Comparison of ENCODE assay signal across 8 cellular contexts in the genomic region with DNA sequence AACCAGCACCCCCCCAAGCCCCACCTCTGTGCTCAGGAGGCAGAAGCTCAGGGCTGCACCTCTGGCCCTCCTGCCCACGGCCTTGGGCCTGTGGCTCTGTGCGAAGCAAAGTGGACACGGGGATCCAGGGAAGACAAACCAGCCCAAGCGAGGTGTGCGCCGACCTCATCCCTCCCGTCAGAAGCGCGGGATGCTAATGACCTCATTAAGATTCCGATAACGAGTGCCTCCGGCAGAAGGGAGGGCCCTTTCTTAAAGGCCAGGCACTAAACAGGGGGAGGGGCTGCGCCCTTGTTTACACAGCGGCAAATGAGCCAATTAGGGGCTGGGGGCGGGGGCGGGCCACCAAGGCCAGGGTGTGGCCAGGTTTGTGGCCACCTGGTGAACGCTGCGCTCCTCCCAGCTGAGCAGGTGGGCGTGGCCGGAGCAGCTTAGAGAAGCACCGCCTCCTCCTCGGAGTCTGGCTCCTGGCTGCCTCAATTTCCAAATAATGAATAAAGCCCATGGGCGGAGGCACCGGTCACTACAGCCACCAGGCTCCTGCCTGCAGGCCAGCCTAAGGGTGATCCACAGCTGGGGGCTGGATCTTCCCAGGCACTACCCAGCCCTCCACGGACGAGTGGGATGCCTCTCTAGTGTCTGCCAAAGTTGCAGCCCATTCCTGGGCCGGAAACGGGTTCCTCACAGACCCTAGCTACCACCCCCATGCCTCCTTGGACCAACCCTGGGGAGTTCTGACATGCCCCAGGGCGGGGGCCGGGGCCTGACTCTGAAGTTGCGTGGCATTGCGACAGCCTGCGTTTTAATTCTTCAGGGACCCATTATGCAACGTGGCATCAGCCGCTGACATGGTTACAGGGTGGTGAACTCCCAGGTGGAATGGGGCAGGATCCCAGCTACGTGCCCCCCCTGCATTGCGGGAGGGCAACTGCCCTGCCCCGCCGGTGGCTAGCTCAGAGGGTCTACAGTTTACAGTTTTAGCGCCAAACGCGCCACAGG. TPM values are rescaled to one million over a fixed set of nuclear protein-coding genes. Genes with fewer than 3 reads are reported as not detected.
DNase-seq lines count a peak whose midpoint lies in the region; ATAC-seq and TF ChIP-seq lines count a peak whose summit lies in the region.

No MANE protein-coding gene starts in this region.

- peaks cover 39% of the 10 kb centered on the region for H3K4me1 Mint-ChIP-seq in activated T-cell treated with anti-CD3 and anti-CD28 coated beads, Interleukin-2, amount 50 U/mL, for 24 hours (ENCODE audit: low read depth)

- intact Hi-C loops in sigmoid colon (cut with DNase I) = loop anchor here (5.0 kb wide), 1 partner anchor 59 kb away; a partner anchor contains a TSS

- H3K27ac Mint-ChIP-seq in activated T-cell treated with anti-CD3 and anti-CD28 coated beads, Interleukin-2, amount 50 U/mL, for 24 hours = no peak overlapping the region

- POLR2A ChIA-PET in RWPE1 (lab: Yijun Ruan, JAX; ENCODE audit: low non-redundant PET) = interaction anchor here (1.0 to 1.5 kb wide), 2 partner anchors 11 to 19 kb away, joined by 3 to 6 read pairs; no protein-coding TSS in a partner anchor

- no peak for TF ChIP-seq CTCF in RWPE1 (conservative IDR thresholded peaks at IDR 0.05; ENCODE audit: low read depth)
- no peak for TF ChIP-seq CTCF in sigmoid colon (IDR thresholded peaks at IDR 0.05)

- CTCF ChIA-PET in RWPE1 (lab: Yijun Ruan, JAX) = interaction anchor here (0.6 to 2.0 kb wide), 15 partner anchors 8 to 91 kb away, joined by 3 to 14 read pairs (median 4); no protein-coding TSS in a partner anchor

- H3K27ac ChIP-seq in RWPE1 = peak overlapping the region; percentile 97
- H3K27ac ChIP-seq in sigmoid colon = peak overlapping the region in 1 of 4 donors; percentile 90

- no peak for ATAC-seq in GM21447 (IDR thresholded peaks at IDR 0.05; ENCODE audit: unreplicated experiment)
- no peak for ATAC-seq in GM18511 (IDR thresholded peaks at IDR 0.05; ENCODE audit: unreplicated experiment)

- peaks cover 14 to 47% (median 28%) of the 10 kb centered on the region in 3 donors for H3K27me3 ChIP-seq in sigmoid colon

- peak overlapping the region; percentile 88 for H3K4me3 Mint-ChIP-seq in activated T-cell treated with anti-CD3 and anti-CD28 coated beads, Interleukin-2, amount 50 U/mL, for 24 hours

- WGBS in sigmoid colon, 2 donors = 14 to 52% methylated on average over 42 of the region's 42 CpGs

- H3K4me3 ChIP-seq in sigmoid colon = peak overlapping the region in 3 of 4 donors; percentile 75 to 84 (median 76)

- peaks cover 22% of the 10 kb centered on the region for H3K36me3 Mint-ChIP-seq in activated T-cell treated with anti-CD3 and anti-CD28 coated beads, Interleukin-2, amount 50 U/mL, for 24 hours (ENCODE audit: low read depth)

- DNase-seq in activated T-cell treated with anti-CD3 and anti-CD28 coated beads, Interleukin-2, amount 50 U/mL, for 24 hours = no peak
- DNase-seq in activated T-cell treated with anti-CD3 and anti-CD28 coated beads, Interleukin-2, amount 50 U/mL, for 1 hour = no peak
- no peak for DNase-seq in RWPE1 (ENCODE audit: low spot score)
- DNase-seq in fibroblast of gingiva (ENCODE audit: low read depth) = peak; percentile 56
- DNase-seq in sigmoid colon = no peak
- DNase-seq in putamen (ENCODE audit: low spot score) = no peak

- H3K36me3 ChIP-seq in sigmoid colon = peaks cover 9 to 26% (median 16%) of the 10 kb centered on the region in 4 donors

- H3K9me3 Mint-ChIP-seq in activated T-cell treated with anti-CD3 and anti-CD28 coated beads, Interleukin-2, amount 50 U/mL, for 24 hours = no peaks in the 10 kb centered on the region

- TF ChIP-seq EP300 in sigmoid colon (IDR thresholded peaks at IDR 0.05) = no peak

- H3K27me3 Mint-ChIP-seq in activated T-cell treated with anti-CD3 and anti-CD28 coated beads, Interleukin-2, amount 50 U/mL, for 24 hours = peaks cover 13% of the 10 kb centered on the region

- peaks cover 0 to 67% (median 61%) of the 10 kb centered on the region in 4 donors for H3K4me1 ChIP-seq in sigmoid colon

- TF ChIP-seq POLR2A in sigmoid colon (IDR thresholded peaks at IDR 0.05) = no peak

- no peaks in the 10 kb centered on the region for H3K9me3 ChIP-seq in sigmoid colon

RNA-seq across cellular contexts. Expression of a gene that starts 3.0 kb away (rescaled TPM):
- total RNA-seq in sigmoid colon = 1 to 10 TPM; 6.1 to 9.8 (median 7.5) TPM
- 10 to 100 TPM in 1 of 3 donors, 1 to 10 TPM in 2; 3.5 to 14.2 (median 8.4) TPM for polyA plus RNA-seq in sigmoid colon

RNA-seq across cellular contexts. Expression of a gene that starts 39.4 kb away (rescaled TPM):
- 1 to 10 TPM in 2 of 4 donors, under 1 TPM in 2; 0.28 to 1.8 (median 1.2) TPM for total RNA-seq in sigmoid colon
- polyA plus RNA-seq in sigmoid colon = 1 to 10 TPM; 2.4 to 5.6 (median 4.9) TPM

RNA-seq across cellular contexts. Expression of a gene that starts 58.3 kb away (rescaled TPM):
- under 1 TPM in 3 of 4 donors, not detected in 1; 0.33 to 0.95 (median 0.36) TPM for total RNA-seq in sigmoid colon
- 1 to 10 TPM in 1 of 3 donors, under 1 TPM in 2; under 0.01 to 2.0 (median 0.23) TPM for polyA plus RNA-seq in sigmoid colon
